In genomic region chr4:21765810-21766407, GRCh38 we compare ENCODE assay signal across 8 cellular contexts.
DNase-seq lines count a peak whose midpoint lies in the region; ATAC-seq and TF ChIP-seq lines count a peak whose summit lies in the region.

No MANE protein-coding gene starts in this region.

- H3K4me1 Mint-ChIP-seq in chondrocyte (ENCODE audit: low read depth) = peaks cover 13% of the 10 kb centered on the region

- no peaks in the 10 kb centered on the region for H3K79me2 ChIP-seq in OCI-LY3 (ENCODE audit: low read length)

- peaks cover 19% of the 10 kb centered on the region for H3K27me3 Mint-ChIP-seq in chondrocyte (ENCODE audit: low read depth)

- peaks cover 2% of the 10 kb centered on the region for H3K9me3 Mint-ChIP-seq in chondrocyte (ENCODE audit: low read depth)

- H3K4me3 Mint-ChIP-seq in chondrocyte (ENCODE audit: unreplicated experiment) = no peak overlapping the region

- no peak for TF ChIP-seq POLR2A in right lobe of liver (IDR thresholded peaks at IDR 0.05)

- H3K9me3 ChIP-seq in OCI-LY3 (ENCODE audit: insufficient read depth, low read length) (no peaks in the 10 kb centered on the region), right lobe of liver (no peaks in the 10 kb centered on the region)

- ATAC-seq in GM19397 (IDR thresholded peaks at IDR 0.05; ENCODE audit: unreplicated experiment) (peak; percentile 78), HG03469 (IDR thresholded peaks at IDR 0.05; ENCODE audit: unreplicated experiment) (peak; percentile 66), right lobe of liver (peak; percentile 87 to 93 (median 90))

- 24% methylated on average over 8 of the region's 8 CpGs for WGBS in right lobe of liver (ENCODE audit: insufficient coverage, low coverage, low lambda C conversion rate, missing lambda C conversion rate)

- H3K9ac ChIP-seq in OCI-LY3 (ENCODE audit: low read length) = no peak overlapping the region

- H3K27ac Mint-ChIP-seq in chondrocyte (ENCODE audit: unreplicated experiment) = no peak overlapping the region

- TF ChIP-seq CTCF in OCI-LY3 (IDR thresholded peaks at IDR 0.05; ENCODE audit: low read depth, low read length) = peak; percentile 74
- TF ChIP-seq CTCF in chondrocyte (IDR thresholded peaks at IDR 0.05) = peak; percentile 89
- TF ChIP-seq CTCF in right lobe of liver (IDR thresholded peaks at IDR 0.05) = peak; percentile 67 to 87 (median 82)

- no peaks in the 10 kb centered on the region for H3K4me1 ChIP-seq in OCI-LY3 (ENCODE audit: low read length)
- no peaks in the 10 kb centered on the region for H3K4me1 ChIP-seq in right lobe of liver

- H3K4me2 ChIP-seq in OCI-LY3 (ENCODE audit: low read length) = no peak overlapping the region

- H3K27me3 ChIP-seq in OCI-LY3 (ENCODE audit: low read depth, low read length) (0 out of 2 replicates have a peak, but pooled peaks cover 2% of the 10 kb centered on the region), right lobe of liver (no peaks in the 10 kb centered on the region)

- no peaks in the 10 kb centered on the region for H4K20me1 ChIP-seq in OCI-LY3 (ENCODE audit: insufficient read depth, low read length)

- H3K4me3 ChIP-seq in OCI-LY3 (ENCODE audit: low read length) (no peak overlapping the region), right lobe of liver (no peak overlapping the region)

- no peak overlapping the region for H2AFZ ChIP-seq in OCI-LY3 (ENCODE audit: low read depth, low read length)

- H3K27ac ChIP-seq in OCI-LY3 (ENCODE audit: low read length) (no peak overlapping the region), right lobe of liver (no peak overlapping the region)

- intact Hi-C loops in right lobe of liver (cut with DNase I) = no loop called here

- no peaks in the 10 kb centered on the region for H3K36me3 Mint-ChIP-seq in chondrocyte (ENCODE audit: low read depth)

- no peaks in the 10 kb centered on the region for H3K36me3 ChIP-seq in OCI-LY3 (replicated peaks; ENCODE audit: low read depth, low read length)
- H3K36me3 ChIP-seq in right lobe of liver = no peaks in the 10 kb centered on the region

- DNase-seq in EH (ENCODE audit: low read depth) (peak; percentile 63), chondrocyte (ENCODE audit: low spot score) (no peak), right lobe of liver (no peak)
- no peak for DNase-seq in activated CD4-positive, CD25-positive, alpha-beta regulatory T cell (lab: John Stamatoyannopoulos, UW)
- no peak for DNase-seq in stimulated activated naive CD4-positive, alpha-beta T cell treated with Interleukin-2 at 50 U/mL for 16 hours (lab: John Stamatoyannopoulos, UW)
